Comparison of ENCODE assay signal across 8 cellular contexts in genomic region chr3:160224811-160225180, GRCh38. TPM values are rescaled to one million over a fixed set of nuclear protein-coding genes. Genes with fewer than 3 reads are reported as not detected.
DNase-seq lines count a peak whose midpoint lies in the region; ATAC-seq, FAIRE-seq and TF ChIP-seq lines count a peak whose summit lies in the region.

No MANE protein-coding gene starts in this region.

- no peaks in the 10 kb centered on the region for H4K20me1 ChIP-seq in hepatocyte (ENCODE audit: insufficient read depth, poor library complexity, severe bottlenecking)

- H2AFZ ChIP-seq in hepatocyte: peak overlapping the region; percentile 50

- H3K27ac ChIP-seq in hepatocyte: no peak overlapping the region
- H3K27ac ChIP-seq in skin epidermis: peak overlapping the region in 2 of 21 experiments; percentile 31 to 36

- peak overlapping the region; percentile 98 for H3K4me2 ChIP-seq in hepatocyte

- no peaks in the 10 kb centered on the region for H3K79me2 ChIP-seq in hepatocyte

- peaks cover 76% of the 10 kb centered on the region for H3K27me3 ChIP-seq in hepatocyte

- FAIRE-seq in H54 (lab: Jason Lieb, UNC): no peak

- no peaks in the 10 kb centered on the region for H3K36me3 ChIP-seq in hepatocyte (replicated peaks; ENCODE audit: insufficient read depth, low read depth)

- intact Hi-C loops in left colon (cut with DNase I, micrococcal nuclease): no loop called here

- H3K9me2 ChIP-seq in hepatocyte (replicated peaks; ENCODE audit: insufficient read depth): no peaks in the 10 kb centered on the region

- TF ChIP-seq CTCF in GM13976 (IDR thresholded peaks at IDR 0.05; ENCODE audit: borderline replicate concordance, control extremely low read depth, extremely low read depth, insufficient read depth, missing control alignments) (no peak), WI38 (IDR thresholded peaks at IDR 0.05; ENCODE audit: low read depth, low read length) (no peak), hepatocyte (IDR thresholded peaks at IDR 0.05; ENCODE audit: poor library complexity) (no peak)

- H3K4me3 ChIP-seq in WI38 (ENCODE audit: low read depth, low read length) (peak overlapping the region; percentile 56), hepatocyte (peak overlapping the region; percentile 62), skin epidermis (peak overlapping the region; percentile 35 to 55 (median 51))

- no peaks in the 10 kb centered on the region for H3K9me3 ChIP-seq in hepatocyte (ENCODE audit: low read depth)

- peaks cover 9% of the 10 kb centered on the region for H3K4me1 ChIP-seq in hepatocyte (ENCODE audit: insufficient read depth)

- in situ Hi-C loops in GM13976 (cut with MboI; ENCODE audit: low sequenced_read_pairs, unreplicated experiment): no loop called here

- DNase-seq in GM13976 (ENCODE audit: low spot score): peak; percentile 11
- no peak for DNase-seq in hepatocyte (ENCODE audit: low spot score)
- no peak for DNase-seq in NCI-H69 (lab: John Stamatoyannopoulos, UW)
- DNase-seq in H54 (ENCODE audit: insufficient read length, low spot score): no peak
- no peak for DNase-seq in left colon

- no peak for ATAC-seq in HG03045 (IDR thresholded peaks at IDR 0.05; ENCODE audit: unreplicated experiment)
- ATAC-seq in left colon: no peak

- no peak for TF ChIP-seq POLR2A in H54 (IDR thresholded peaks at IDR 0.05; ENCODE audit: low read depth, low read length)

- 2% methylated on average over 17 of the region's 17 CpGs for WGBS in hepatocyte (ENCODE audit: low lambda C conversion rate, missing lambda C conversion rate)

RNA-seq across cellular contexts. Expression of gene C3orf80, which starts 0.4 kb away (rescaled TPM):
- total RNA-seq in hepatocyte (0.32 and 0.47 TPM in 2 replicates), left colon (1 to 10 TPM in 1 of 2 donors, under 1 TPM in 1; 0.31 to 1.9 TPM)
- 0.46 and 0.55 TPM in 2 replicates for polyA plus RNA-seq in hepatocyte
